8 cellular contexts compared by ENCODE assay signal in genomic region chrX:47649302-47649701, GRCh38. TPM values are rescaled to one million over a fixed set of nuclear protein-coding genes. Genes with fewer than 3 reads are reported as not detected.
A peak's percentile ranks its signal among the peaks of the same experiment; 100 is the strongest.
DNase-seq lines count a peak whose midpoint lies in the region; ATAC-seq and TF ChIP-seq lines count a peak whose summit lies in the region.

No MANE protein-coding gene starts in this region.

- peaks cover 49% of the 10 kb centered on the region for H3K9me3 ChIP-seq in H9 (ENCODE audit: control insufficient read depth, low read depth, low read length)

- H3K4me3 Mint-ChIP-seq in H9 = peak overlapping the region; percentile 83 to 87

- no peaks in the 10 kb centered on the region for H3K27me3 ChIP-seq in H9 (ENCODE audit: insufficient read depth, low read length)

- peaks cover 2% of the 10 kb centered on the region for H3K79me1 ChIP-seq in H9 (ENCODE audit: insufficient read depth, low read depth, low read length, poor library complexity, severe bottlenecking)

- H2BK5ac ChIP-seq in H9 (ENCODE audit: insufficient read length, low read length) = no peak overlapping the region

- H4K91ac ChIP-seq in H9 (ENCODE audit: insufficient read length, low read depth, low read length) = no peak overlapping the region

- H2AK5ac ChIP-seq in H9 (ENCODE audit: insufficient read length, low read length) = no peak overlapping the region

- peak overlapping the region; percentile 65 to 74 for H3K4me3 ChIP-seq in foreskin fibroblast (ENCODE audit: low read depth in 1 of 2, low read length in 2 of 2)
- peak overlapping the region in 5 of 7 experiments; percentile 45 to 69 (median 66) for H3K4me3 ChIP-seq in skin epidermis

- H2AFZ ChIP-seq in H9 (ENCODE audit: low read length) = no peak overlapping the region

- no peaks in the 10 kb centered on the region; the same call in 1 of the 2 replicates for H3K4me1 ChIP-seq in H9 (ENCODE audit: insufficient read depth, low read length)

- no peak overlapping the region for H3K56ac ChIP-seq in H9 (ENCODE audit: insufficient read length, low read depth, low read length)

- no peak overlapping the region for H3T11ph ChIP-seq in H9 (ENCODE audit: low read length)

- no peak overlapping the region for H2BK12ac ChIP-seq in H9 (ENCODE audit: insufficient read length, low read depth, low read length)

- no peak overlapping the region for H3K4ac ChIP-seq in H9 (ENCODE audit: low read depth, low read length)

- H3K4me2 ChIP-seq in H9 (ENCODE audit: insufficient read depth, insufficient read length, low read length) = peak overlapping the region; percentile 70

- no peak for ATAC-seq in HG02852 (IDR thresholded peaks at IDR 0.05; ENCODE audit: unreplicated experiment)

- H3K4me1 Mint-ChIP-seq in H9 = peaks cover 23 to 26% of the 10 kb centered on the region in 2 experiments

- no peak for TF ChIP-seq CTCF in H9 (conservative IDR thresholded peaks at IDR 0.05)
- no peak for TF ChIP-seq CTCF in VCaP (conservative IDR thresholded peaks at IDR 0.05)
- no peak for TF ChIP-seq CTCF in foreskin fibroblast (IDR thresholded peaks at IDR 0.05; ENCODE audit: low read depth, low read length)
- no peak for TF ChIP-seq CTCF in GM20000 (IDR thresholded peaks at IDR 0.05; ENCODE audit: extremely low read depth, missing control alignments)

- H3K79me2 ChIP-seq in H9 (ENCODE audit: insufficient read depth, low read length) = no peaks in the 10 kb centered on the region

- peak overlapping the region; percentile 48 for H3K9ac ChIP-seq in H9 (ENCODE audit: extremely low read depth, insufficient read length, low read length)

- H3K14ac ChIP-seq in H9 (ENCODE audit: insufficient read depth, low read length) = no peak overlapping the region

- peaks cover 79 to 83% of the 10 kb centered on the region in 2 experiments for H3K9me3 Mint-ChIP-seq in H9

- H4K8ac ChIP-seq in H9 (replicated peaks; ENCODE audit: insufficient read length, low read depth, low read length) = no peak overlapping the region

- no peak overlapping the region for H2BK120ac ChIP-seq in H9 (ENCODE audit: low read depth, low read length, poor library complexity, severe bottlenecking)

- H3K27me3 Mint-ChIP-seq in H9 (ENCODE audit: low read depth) = no peaks in the 10 kb centered on the region; the same call in 1 of the 2 replicates

- H3K36me3 Mint-ChIP-seq in H9 (ENCODE audit: insufficient read depth in 1 of 3, low read depth in 3 of 3) = peaks cover 32 to 56% (median 36%) of the 10 kb centered on the region in 3 experiments

- H4K20me1 ChIP-seq in H9 (ENCODE audit: control insufficient read depth, insufficient read depth, insufficient read length) = no peaks in the 10 kb centered on the region

- H3K27ac Mint-ChIP-seq in H9 = no peak overlapping the region; a peak in 1 of 7 replicates

- H4K5ac ChIP-seq in H9 (ENCODE audit: insufficient read length, low read depth, low read length) = no peak overlapping the region

- no peak overlapping the region for H2BK15ac ChIP-seq in H9 (ENCODE audit: low read depth, low read length)

- no peak overlapping the region for H3K18ac ChIP-seq in H9 (ENCODE audit: insufficient read length, low read depth, low read length)

- no peak overlapping the region for H3K27ac ChIP-seq in H9 (ENCODE audit: insufficient read length, low read depth, low read length)
- peak overlapping the region; percentile 69; the same call in 1 of the 2 replicates for H3K27ac ChIP-seq in VCaP
- peak overlapping the region in 5 of 21 experiments; percentile 71 to 89 (median 86) for H3K27ac ChIP-seq in skin epidermis

- no peaks in the 10 kb centered on the region for H3K23me2 ChIP-seq in H9 (ENCODE audit: insufficient read length, low read depth, low read length, poor library complexity, severe bottlenecking)

- H2BK20ac ChIP-seq in H9 (ENCODE audit: low read depth, low read length, poor library complexity, severe bottlenecking) = no peak overlapping the region

- DNase-seq in H9 (no peak), foreskin fibroblast (no peak), foreskin melanocyte (no peak), HuH-7.5 (ENCODE audit: low spot score) (no peak), GM20000 (ENCODE audit: low spot score) (no peak)

- no CpG with 5 or more reads among the region's 7 CpGs for WGBS in H9 (ENCODE audit: extremely low coverage, insufficient read length, low lambda C conversion rate)

- H3K23ac ChIP-seq in H9 (ENCODE audit: insufficient read length, low read depth, low read length) = no peak overlapping the region

RNA-seq across cellular contexts. Expression of gene ELK1, which starts 1.1 kb away (rescaled TPM):
- 49.2 and 49.8 TPM in 2 replicates for total RNA-seq in H9 (2021)

RNA-seq across cellular contexts. Expression of gene UXT, which starts 9.7 kb away (rescaled TPM):
- total RNA-seq in H9 (2021) = 83.0 and 95.1 TPM in 2 replicates

RNA-seq across cellular contexts. Expression of gene CFP, which starts 19.6 kb away (rescaled TPM):
- 2.3 and 2.8 TPM in 2 replicates for total RNA-seq in H9 (2021)

RNA-seq across cellular contexts. Expression of gene SYN1, which starts 29.6 kb away (rescaled TPM):
- total RNA-seq in H9 (2021) = 11.7 TPM in 2 replicates
